ENCODE assay signal across 1 cellular context in genomic region chr5:126965487-126965886, GRCh38.
TF ChIP-seq lines count a peak whose summit lies in the region.

No MANE protein-coding gene starts in this region.

TF ChIP-seq in IMR-90, 13 proteins besides CTCF, POLR2A, EP300 and RAD21:
- no peak for TF ChIP-seq RCOR1 (IDR thresholded peaks at IDR 0.05; ENCODE audit: insufficient replicate concordance, low read length)
- no peak for TF ChIP-seq MXI1 (IDR thresholded peaks at IDR 0.05; ENCODE audit: borderline replicate concordance, low read depth, low read length)
- TF ChIP-seq MAFK (IDR thresholded peaks at IDR 0.05; ENCODE audit: low read depth, low read length): no peak
- no peak for TF ChIP-seq FOS (IDR thresholded peaks at IDR 0.05; ENCODE audit: low read depth, low read length)
